1 cellular context compared by ENCODE assay signal in the genomic region with DNA sequence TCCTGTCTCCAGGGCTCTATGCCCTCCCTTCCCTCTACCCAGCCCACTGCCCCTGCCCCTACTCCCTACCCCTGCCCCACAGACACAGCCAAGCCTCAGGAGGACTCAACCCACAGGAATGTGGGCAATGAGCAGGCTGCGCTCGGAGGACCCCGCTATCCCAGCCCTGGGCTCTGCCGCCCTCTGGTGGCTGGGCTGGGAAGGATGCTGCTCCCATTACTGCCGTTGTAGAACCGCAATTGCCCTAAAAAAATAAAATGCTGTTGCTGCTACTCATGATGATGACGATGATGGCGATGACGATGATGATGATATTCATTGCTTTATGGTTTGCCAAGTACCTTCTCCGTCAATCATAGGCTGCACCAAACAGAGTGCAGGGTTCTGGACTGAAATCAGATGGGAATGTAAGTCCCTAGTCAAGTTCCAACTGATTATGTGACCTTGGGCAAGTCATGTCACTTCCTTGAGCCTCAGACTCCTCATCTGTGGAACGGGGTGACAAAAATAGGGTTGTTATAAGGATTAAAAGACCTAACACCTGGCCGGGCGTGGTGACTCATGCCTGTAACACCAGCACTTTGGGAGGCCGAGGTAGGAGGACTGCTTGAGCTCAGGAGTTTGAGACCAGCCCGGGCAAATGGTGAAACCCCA.
TF ChIP-seq lines count a peak whose summit lies in the region.

No MANE protein-coding gene starts in this region.

TF ChIP-seq in HEK293, 187 proteins besides CTCF, POLR2A, EP300 and RAD21 (continued from another document and continues in another):
- TF ChIP-seq ZNF302 (tag by site-specific recombination; IDR thresholded peaks at IDR 0.05; ENCODE audit: low read depth) (no peak), ZNF521 (tag by site-specific recombination; IDR thresholded peaks at IDR 0.05) (no peak), ZFP69B (tag by site-specific recombination; IDR thresholded peaks at IDR 0.05) (peak; percentile 51; the same call in 1 of the 2 replicates), ZNF629 (tag by site-specific recombination; IDR thresholded peaks at IDR 0.05) (peak; percentile 70), ZBTB20 (tag by site-specific recombination; IDR thresholded peaks at IDR 0.05) (no peak), ZNF121 (tag by site-specific recombination; IDR thresholded peaks at IDR 0.05) (no peak), ZBTB6 (tag by site-specific recombination; IDR thresholded peaks at IDR 0.05) (no peak), ZNF501 (tag by site-specific recombination; IDR thresholded peaks at IDR 0.05) (peak; percentile 43; the same call in 1 of the 2 replicates), SP7 (tag by site-specific recombination; IDR thresholded peaks at IDR 0.05) (peak; percentile 58), ZNF692 (tag by site-specific recombination; IDR thresholded peaks at IDR 0.05) (peak; percentile 31; the same call in 1 of the 2 replicates), ZNF654 (tag by site-specific recombination; IDR thresholded peaks at IDR 0.05; ENCODE audit: low read depth) (peak; percentile 83), AEBP2 (tag by site-specific recombination; IDR thresholded peaks at IDR 0.05; ENCODE audit: borderline replicate concordance) (no peak), SP3 (tag by site-specific recombination; IDR thresholded peaks at IDR 0.05) (no peak), ZNF423 (tag by site-specific recombination; IDR thresholded peaks at IDR 0.05) (no peak), ZNF138 (tag by site-specific recombination; IDR thresholded peaks at IDR 0.05; ENCODE audit: borderline replicate concordance) (no peak), ZNF350 (tag by site-specific recombination; IDR thresholded peaks at IDR 0.05) (no peak), ZIC2 (tag by site-specific recombination; IDR thresholded peaks at IDR 0.05) (no peak), ZNF324 (tag by site-specific recombination; IDR thresholded peaks at IDR 0.05) (no peak), SCRT2 (tag by site-specific recombination; IDR thresholded peaks at IDR 0.05) (peak; percentile 85), ZNF548 (tag by site-specific recombination; IDR thresholded peaks at IDR 0.05) (no peak), ZNF155 (tag by site-specific recombination; IDR thresholded peaks at IDR 0.05) (no peak), ZBTB21 (tag by site-specific recombination; IDR thresholded peaks at IDR 0.05) (peak; percentile 75), ZNF558 (tag by site-specific recombination; IDR thresholded peaks at IDR 0.05) (no peak), EGR2 (tag by site-specific recombination; IDR thresholded peaks at IDR 0.05; ENCODE audit: low read depth) (peak; percentile 13; the same call in 1 of the 2 replicates), BCL11A (tag by site-specific recombination; IDR thresholded peaks at IDR 0.05; ENCODE audit: low read depth) (no peak), ZNF473 (tag by site-specific recombination; IDR thresholded peaks at IDR 0.05) (no peak), ZNF394 (tag by site-specific recombination; IDR thresholded peaks at IDR 0.05; ENCODE audit: borderline replicate concordance) (0 out of 2 replicates have a peak, but pooled peaks have one; percentile 32), ZSCAN16 (tag by site-specific recombination; IDR thresholded peaks at IDR 0.05) (no peak), ZNF555 (tag by site-specific recombination; conservative IDR thresholded peaks at IDR 0.05) (no peak), ZNF747 (tag by site-specific recombination; IDR thresholded peaks at IDR 0.05) (no peak), ZFHX2 (tag by site-specific recombination; conservative IDR thresholded peaks at IDR 0.05) (peak; percentile 40; the same call in 1 of the 2 replicates), MZF1 (tag by site-specific recombination; IDR thresholded peaks at IDR 0.05; ENCODE audit: borderline replicate concordance) (no peak), ZXDB (tag by site-specific recombination; IDR thresholded peaks at IDR 0.05) (0 out of 2 replicates have a peak, but pooled peaks have one; percentile 26), IKZF3 (tag by site-specific recombination; IDR thresholded peaks at IDR 0.05) (no peak), YY2 (tag by site-specific recombination; IDR thresholded peaks at IDR 0.05) (no peak), ZNF391 (tag by site-specific recombination; IDR thresholded peaks at IDR 0.05; ENCODE audit: borderline replicate concordance, low read depth) (0 out of 2 replicates have a peak, but pooled peaks have one; percentile 58), HOXA7 (CRISPR knock-in tag; IDR thresholded peaks at IDR 0.05; ENCODE audit: borderline replicate concordance) (no peak)
- TF ChIP-seq, protein P1, sequence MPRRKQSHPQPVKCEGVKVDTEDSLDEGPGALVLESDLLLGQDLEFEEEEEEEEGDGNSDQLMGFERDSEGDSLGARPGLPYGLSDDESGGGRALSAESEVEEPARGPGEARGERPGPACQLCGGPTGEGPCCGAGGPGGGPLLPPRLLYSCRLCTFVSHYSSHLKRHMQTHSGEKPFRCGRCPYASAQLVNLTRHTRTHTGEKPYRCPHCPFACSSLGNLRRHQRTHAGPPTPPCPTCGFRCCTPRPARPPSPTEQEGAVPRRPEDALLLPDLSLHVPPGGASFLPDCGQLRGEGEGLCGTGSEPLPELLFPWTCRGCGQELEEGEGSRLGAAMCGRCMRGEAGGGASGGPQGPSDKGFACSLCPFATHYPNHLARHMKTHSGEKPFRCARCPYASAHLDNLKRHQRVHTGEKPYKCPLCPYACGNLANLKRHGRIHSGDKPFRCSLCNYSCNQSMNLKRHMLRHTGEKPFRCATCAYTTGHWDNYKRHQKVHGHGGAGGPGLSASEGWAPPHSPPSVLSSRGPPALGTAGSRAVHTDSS (tag by site-specific recombination; IDR thresholded peaks at IDR 0.05), result peak; percentile 98
- TF ChIP-seq, protein P2, sequence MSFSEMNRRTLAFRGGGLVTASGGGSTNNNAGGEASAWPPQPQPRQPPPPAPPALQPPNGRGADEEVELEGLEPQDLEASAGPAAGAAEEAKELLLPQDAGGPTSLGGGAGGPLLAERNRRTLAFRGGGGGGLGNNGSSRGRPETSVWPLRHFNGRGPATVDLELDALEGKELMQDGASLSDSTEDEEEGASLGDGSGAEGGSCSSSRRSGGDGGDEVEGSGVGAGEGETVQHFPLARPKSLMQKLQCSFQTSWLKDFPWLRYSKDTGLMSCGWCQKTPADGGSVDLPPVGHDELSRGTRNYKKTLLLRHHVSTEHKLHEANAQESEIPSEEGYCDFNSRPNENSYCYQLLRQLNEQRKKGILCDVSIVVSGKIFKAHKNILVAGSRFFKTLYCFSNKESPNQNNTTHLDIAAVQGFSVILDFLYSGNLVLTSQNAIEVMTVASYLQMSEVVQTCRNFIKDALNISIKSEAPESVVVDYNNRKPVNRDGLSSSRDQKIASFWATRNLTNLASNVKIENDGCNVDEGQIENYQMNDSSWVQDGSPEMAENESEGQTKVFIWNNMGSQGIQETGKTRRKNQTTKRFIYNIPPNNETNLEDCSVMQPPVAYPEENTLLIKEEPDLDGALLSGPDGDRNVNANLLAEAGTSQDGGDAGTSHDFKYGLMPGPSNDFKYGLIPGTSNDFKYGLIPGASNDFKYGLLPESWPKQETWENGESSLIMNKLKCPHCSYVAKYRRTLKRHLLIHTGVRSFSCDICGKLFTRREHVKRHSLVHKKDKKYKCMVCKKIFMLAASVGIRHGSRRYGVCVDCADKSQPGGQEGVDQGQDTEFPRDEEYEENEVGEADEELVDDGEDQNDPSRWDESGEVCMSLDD (tag by site-specific recombination; IDR thresholded peaks at IDR 0.05), result peak; percentile 47; the same call in 1 of the 2 replicates
- TF ChIP-seq, protein P3, sequence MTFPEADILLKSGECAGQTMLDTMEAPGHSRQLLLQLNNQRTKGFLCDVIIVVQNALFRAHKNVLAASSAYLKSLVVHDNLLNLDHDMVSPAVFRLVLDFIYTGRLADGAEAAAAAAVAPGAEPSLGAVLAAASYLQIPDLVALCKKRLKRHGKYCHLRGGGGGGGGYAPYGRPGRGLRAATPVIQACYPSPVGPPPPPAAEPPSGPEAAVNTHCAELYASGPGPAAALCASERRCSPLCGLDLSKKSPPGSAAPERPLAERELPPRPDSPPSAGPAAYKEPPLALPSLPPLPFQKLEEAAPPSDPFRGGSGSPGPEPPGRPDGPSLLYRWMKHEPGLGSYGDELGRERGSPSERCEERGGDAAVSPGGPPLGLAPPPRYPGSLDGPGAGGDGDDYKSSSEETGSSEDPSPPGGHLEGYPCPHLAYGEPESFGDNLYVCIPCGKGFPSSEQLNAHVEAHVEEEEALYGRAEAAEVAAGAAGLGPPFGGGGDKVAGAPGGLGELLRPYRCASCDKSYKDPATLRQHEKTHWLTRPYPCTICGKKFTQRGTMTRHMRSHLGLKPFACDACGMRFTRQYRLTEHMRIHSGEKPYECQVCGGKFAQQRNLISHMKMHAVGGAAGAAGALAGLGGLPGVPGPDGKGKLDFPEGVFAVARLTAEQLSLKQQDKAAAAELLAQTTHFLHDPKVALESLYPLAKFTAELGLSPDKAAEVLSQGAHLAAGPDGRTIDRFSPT (tag by site-specific recombination; IDR thresholded peaks at IDR 0.05), result peak; percentile 37; the same call in 1 of the 2 replicates
- TF ChIP-seq, protein P4, sequence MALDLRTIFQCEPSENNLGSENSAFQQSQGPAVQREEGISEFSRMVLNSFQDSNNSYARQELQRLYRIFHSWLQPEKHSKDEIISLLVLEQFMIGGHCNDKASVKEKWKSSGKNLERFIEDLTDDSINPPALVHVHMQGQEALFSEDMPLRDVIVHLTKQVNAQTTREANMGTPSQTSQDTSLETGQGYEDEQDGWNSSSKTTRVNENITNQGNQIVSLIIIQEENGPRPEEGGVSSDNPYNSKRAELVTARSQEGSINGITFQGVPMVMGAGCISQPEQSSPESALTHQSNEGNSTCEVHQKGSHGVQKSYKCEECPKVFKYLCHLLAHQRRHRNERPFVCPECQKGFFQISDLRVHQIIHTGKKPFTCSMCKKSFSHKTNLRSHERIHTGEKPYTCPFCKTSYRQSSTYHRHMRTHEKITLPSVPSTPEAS (tag by site-specific recombination; IDR thresholded peaks at IDR 0.05), result no peak
- TF ChIP-seq, protein P5, sequence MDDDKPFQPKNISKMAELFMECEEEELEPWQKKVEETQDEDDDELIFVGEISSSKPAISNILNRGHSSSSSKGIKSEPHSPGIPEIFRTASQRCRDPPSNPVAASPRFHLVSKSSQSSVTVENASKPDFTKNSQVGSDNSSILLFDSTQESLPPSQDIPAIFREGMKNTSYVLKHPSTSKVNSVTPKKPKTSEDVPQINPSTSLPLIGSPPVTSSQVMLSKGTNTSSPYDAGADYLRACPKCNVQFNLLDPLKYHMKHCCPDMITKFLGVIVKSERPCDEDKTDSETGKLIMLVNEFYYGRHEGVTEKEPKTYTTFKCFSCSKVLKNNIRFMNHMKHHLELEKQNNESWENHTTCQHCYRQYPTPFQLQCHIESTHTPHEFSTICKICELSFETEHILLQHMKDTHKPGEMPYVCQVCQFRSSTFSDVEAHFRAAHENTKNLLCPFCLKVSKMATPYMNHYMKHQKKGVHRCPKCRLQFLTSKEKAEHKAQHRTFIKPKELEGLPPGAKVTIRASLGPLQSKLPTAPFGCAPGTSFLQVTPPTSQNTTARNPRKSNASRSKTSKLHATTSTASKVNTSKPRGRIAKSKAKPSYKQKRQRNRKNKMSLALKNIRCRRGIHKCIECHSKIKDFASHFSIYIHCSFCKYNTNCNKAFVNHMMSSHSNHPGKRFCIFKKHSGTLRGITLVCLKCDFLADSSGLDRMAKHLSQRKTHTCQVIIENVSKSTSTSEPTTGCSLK (tag by site-specific recombination; IDR thresholded peaks at IDR 0.05), result no peak
- TF ChIP-seq, protein P6, sequence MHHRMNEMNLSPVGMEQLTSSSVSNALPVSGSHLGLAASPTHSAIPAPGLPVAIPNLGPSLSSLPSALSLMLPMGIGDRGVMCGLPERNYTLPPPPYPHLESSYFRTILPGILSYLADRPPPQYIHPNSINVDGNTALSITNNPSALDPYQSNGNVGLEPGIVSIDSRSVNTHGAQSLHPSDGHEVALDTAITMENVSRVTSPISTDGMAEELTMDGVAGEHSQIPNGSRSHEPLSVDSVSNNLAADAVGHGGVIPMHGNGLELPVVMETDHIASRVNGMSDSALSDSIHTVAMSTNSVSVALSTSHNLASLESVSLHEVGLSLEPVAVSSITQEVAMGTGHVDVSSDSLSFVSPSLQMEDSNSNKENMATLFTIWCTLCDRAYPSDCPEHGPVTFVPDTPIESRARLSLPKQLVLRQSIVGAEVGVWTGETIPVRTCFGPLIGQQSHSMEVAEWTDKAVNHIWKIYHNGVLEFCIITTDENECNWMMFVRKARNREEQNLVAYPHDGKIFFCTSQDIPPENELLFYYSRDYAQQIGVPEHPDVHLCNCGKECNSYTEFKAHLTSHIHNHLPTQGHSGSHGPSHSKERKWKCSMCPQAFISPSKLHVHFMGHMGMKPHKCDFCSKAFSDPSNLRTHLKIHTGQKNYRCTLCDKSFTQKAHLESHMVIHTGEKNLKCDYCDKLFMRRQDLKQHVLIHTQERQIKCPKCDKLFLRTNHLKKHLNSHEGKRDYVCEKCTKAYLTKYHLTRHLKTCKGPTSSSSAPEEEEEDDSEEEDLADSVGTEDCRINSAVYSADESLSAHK (tag by site-specific recombination; IDR thresholded peaks at IDR 0.05), result no peak
